ENCODE assay signal across 1 cellular context in the genomic region with DNA sequence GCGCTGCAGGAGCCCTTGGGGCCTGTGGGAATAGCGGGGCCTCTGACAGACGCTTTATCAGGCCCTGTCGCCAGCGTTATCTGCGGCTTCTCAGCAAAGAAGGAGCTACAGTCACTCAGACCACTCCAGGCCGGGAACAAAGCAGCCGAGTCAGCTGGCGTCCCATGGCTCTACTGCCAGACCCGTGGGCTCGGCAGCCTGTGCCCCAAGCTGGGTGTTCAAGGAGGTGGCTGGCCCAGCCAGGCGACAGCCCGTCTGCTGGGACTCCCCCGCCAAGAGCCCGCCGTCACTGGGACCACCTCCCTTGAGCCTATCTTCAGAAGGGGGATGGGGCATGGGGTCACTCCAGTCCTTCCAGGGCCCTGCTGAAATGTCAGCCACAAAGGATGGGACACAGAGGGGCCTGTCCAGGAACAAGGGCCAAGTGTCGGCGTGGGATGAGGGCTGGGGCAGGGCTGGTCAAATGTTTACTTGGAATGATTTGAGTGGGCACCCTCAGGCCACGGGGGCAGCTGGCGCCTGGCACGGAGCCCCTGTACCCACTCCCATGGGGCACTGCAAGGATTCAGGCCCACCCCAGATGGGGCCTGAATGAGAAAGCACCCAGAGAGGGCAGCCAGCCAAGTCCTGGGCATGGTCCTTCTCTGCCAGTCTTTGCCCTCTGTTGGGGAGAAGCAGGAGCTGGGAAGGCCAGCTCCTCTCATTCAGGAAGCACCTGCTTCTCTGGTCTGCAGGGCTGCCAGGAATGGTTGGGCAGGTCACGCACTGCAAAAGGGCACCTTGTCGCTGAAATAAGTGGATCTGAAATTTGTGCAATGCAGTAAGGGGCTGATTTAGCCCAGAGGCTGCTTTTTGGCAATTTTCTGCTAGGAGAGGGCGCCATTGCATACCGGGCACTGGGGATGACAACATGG.
TF ChIP-seq lines count a peak whose summit lies in the region.

No MANE protein-coding gene starts in this region.

TF ChIP-seq in K562, 482 proteins besides CTCF, POLR2A, EP300 and RAD21 (continued from another document and continues in another):
- TF ChIP-seq, protein P1, sequence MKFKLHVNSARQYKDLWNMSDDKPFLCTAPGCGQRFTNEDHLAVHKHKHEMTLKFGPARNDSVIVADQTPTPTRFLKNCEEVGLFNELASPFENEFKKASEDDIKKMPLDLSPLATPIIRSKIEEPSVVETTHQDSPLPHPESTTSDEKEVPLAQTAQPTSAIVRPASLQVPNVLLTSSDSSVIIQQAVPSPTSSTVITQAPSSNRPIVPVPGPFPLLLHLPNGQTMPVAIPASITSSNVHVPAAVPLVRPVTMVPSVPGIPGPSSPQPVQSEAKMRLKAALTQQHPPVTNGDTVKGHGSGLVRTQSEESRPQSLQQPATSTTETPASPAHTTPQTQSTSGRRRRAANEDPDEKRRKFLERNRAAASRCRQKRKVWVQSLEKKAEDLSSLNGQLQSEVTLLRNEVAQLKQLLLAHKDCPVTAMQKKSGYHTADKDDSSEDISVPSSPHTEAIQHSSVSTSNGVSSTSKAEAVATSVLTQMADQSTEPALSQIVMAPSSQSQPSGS (CRISPR knock-in tag; IDR thresholded peaks at IDR 0.05) = no peak
- TF ChIP-seq MEF2D (tag; conservative IDR thresholded peaks at IDR 0.05; ENCODE audit: low read depth) = no peak
- no peak for TF ChIP-seq GATA2 (CRISPR knock-in tag; IDR thresholded peaks at IDR 0.05)
- no peak for TF ChIP-seq NCOA1 (IDR thresholded peaks at IDR 0.05; ENCODE audit: low read depth)
- no peak for TF ChIP-seq ADNP (tag; IDR thresholded peaks at IDR 0.05)
- TF ChIP-seq NUFIP1 (IDR thresholded peaks at IDR 0.05; ENCODE audit: partially characterized antibody) = no peak
- TF ChIP-seq TFAP4 (CRISPR knock-in tag; IDR thresholded peaks at IDR 0.05; ENCODE audit: borderline replicate concordance) = peak; percentile 90
- TF ChIP-seq PBX2 (CRISPR knock-in tag; IDR thresholded peaks at IDR 0.05; ENCODE audit: low read depth) = 0 out of 2 replicates have a peak, but pooled peaks have one; percentile 9
- TF ChIP-seq PBX2 (tag; conservative IDR thresholded peaks at IDR 0.05; ENCODE audit: low read depth) = peak; percentile 61
- no peak for TF ChIP-seq SAFB2 (IDR thresholded peaks at IDR 0.05; ENCODE audit: borderline replicate concordance, low read depth, low read length, severe bottlenecking)
- peak; percentile 23; the same call in 1 of the 2 replicates for TF ChIP-seq PHF8 (IDR thresholded peaks at IDR 0.05; ENCODE audit: borderline replicate concordance, low read length)
- TF ChIP-seq E2F4 (CRISPR knock-in tag; IDR thresholded peaks at IDR 0.05; ENCODE audit: low read depth) = no peak
- TF ChIP-seq CHAMP1 (IDR thresholded peaks at IDR 0.05) = no peak
- no peak for TF ChIP-seq ZSCAN32 (CRISPR knock-in tag; IDR thresholded peaks at IDR 0.05)
- no peak for TF ChIP-seq ZNF253 (CRISPR knock-in tag; conservative IDR thresholded peaks at IDR 0.05)
- no peak for TF ChIP-seq USF2 (CRISPR knock-in tag; IDR thresholded peaks at IDR 0.05)
- TF ChIP-seq, protein P2, sequence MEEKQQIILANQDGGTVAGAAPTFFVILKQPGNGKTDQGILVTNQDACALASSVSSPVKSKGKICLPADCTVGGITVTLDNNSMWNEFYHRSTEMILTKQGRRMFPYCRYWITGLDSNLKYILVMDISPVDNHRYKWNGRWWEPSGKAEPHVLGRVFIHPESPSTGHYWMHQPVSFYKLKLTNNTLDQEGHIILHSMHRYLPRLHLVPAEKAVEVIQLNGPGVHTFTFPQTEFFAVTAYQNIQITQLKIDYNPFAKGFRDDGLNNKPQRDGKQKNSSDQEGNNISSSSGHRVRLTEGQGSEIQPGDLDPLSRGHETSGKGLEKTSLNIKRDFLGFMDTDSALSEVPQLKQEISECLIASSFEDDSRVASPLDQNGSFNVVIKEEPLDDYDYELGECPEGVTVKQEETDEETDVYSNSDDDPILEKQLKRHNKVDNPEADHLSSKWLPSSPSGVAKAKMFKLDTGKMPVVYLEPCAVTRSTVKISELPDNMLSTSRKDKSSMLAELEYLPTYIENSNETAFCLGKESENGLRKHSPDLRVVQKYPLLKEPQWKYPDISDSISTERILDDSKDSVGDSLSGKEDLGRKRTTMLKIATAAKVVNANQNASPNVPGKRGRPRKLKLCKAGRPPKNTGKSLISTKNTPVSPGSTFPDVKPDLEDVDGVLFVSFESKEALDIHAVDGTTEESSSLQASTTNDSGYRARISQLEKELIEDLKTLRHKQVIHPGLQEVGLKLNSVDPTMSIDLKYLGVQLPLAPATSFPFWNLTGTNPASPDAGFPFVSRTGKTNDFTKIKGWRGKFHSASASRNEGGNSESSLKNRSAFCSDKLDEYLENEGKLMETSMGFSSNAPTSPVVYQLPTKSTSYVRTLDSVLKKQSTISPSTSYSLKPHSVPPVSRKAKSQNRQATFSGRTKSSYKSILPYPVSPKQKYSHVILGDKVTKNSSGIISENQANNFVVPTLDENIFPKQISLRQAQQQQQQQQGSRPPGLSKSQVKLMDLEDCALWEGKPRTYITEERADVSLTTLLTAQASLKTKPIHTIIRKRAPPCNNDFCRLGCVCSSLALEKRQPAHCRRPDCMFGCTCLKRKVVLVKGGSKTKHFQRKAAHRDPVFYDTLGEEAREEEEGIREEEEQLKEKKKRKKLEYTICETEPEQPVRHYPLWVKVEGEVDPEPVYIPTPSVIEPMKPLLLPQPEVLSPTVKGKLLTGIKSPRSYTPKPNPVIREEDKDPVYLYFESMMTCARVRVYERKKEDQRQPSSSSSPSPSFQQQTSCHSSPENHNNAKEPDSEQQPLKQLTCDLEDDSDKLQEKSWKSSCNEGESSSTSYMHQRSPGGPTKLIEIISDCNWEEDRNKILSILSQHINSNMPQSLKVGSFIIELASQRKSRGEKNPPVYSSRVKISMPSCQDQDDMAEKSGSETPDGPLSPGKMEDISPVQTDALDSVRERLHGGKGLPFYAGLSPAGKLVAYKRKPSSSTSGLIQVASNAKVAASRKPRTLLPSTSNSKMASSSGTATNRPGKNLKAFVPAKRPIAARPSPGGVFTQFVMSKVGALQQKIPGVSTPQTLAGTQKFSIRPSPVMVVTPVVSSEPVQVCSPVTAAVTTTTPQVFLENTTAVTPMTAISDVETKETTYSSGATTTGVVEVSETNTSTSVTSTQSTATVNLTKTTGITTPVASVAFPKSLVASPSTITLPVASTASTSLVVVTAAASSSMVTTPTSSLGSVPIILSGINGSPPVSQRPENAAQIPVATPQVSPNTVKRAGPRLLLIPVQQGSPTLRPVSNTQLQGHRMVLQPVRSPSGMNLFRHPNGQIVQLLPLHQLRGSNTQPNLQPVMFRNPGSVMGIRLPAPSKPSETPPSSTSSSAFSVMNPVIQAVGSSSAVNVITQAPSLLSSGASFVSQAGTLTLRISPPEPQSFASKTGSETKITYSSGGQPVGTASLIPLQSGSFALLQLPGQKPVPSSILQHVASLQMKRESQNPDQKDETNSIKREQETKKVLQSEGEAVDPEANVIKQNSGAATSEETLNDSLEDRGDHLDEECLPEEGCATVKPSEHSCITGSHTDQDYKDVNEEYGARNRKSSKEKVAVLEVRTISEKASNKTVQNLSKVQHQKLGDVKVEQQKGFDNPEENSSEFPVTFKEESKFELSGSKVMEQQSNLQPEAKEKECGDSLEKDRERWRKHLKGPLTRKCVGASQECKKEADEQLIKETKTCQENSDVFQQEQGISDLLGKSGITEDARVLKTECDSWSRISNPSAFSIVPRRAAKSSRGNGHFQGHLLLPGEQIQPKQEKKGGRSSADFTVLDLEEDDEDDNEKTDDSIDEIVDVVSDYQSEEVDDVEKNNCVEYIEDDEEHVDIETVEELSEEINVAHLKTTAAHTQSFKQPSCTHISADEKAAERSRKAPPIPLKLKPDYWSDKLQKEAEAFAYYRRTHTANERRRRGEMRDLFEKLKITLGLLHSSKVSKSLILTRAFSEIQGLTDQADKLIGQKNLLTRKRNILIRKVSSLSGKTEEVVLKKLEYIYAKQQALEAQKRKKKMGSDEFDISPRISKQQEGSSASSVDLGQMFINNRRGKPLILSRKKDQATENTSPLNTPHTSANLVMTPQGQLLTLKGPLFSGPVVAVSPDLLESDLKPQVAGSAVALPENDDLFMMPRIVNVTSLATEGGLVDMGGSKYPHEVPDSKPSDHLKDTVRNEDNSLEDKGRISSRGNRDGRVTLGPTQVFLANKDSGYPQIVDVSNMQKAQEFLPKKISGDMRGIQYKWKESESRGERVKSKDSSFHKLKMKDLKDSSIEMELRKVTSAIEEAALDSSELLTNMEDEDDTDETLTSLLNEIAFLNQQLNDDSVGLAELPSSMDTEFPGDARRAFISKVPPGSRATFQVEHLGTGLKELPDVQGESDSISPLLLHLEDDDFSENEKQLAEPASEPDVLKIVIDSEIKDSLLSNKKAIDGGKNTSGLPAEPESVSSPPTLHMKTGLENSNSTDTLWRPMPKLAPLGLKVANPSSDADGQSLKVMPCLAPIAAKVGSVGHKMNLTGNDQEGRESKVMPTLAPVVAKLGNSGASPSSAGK (IDR thresholded peaks at IDR 0.05) = no peak
- TF ChIP-seq ID3 (CRISPR knock-in tag; IDR thresholded peaks at IDR 0.05) = no peak
- TF ChIP-seq ID3 (tag; IDR thresholded peaks at IDR 0.05) = no peak
